In the genomic region with DNA sequence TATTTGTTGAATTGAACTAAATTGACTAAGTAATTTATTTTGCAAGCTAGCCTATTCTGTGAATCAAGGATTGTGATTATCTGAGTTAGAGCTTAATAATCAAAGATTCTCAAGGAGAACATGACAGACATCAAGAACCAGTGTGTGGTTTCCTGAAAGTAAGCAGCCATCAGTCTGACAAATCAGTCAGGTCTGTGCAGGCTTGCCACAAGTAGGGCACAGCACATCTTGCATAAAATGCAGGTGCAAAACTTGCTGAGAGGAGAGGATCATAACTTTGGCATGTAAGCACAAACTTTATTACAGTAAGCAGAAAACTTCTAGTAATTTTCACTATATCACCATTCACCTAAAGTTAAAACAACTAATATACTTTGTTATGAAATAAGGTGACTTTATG, we compare ENCODE assay signal across 14 cellular contexts. TPM values are rescaled to one million over a fixed set of nuclear protein-coding genes. Genes with fewer than 3 reads are reported as not detected.
DNase-seq lines count a peak whose midpoint lies in the region; ATAC-seq lines count a peak whose summit lies in the region.
"Had no signal": no experiment of that assay in that cellular context is flagged by ENCODE, and none has a peak within 500 bp of the region (broad histone marks: within the 10 kb centered on the region; RNA-seq: fewer than 3 reads in every experiment).

No MANE protein-coding gene starts in this region.

- H3K27me3 Mint-ChIP-seq in activated CD4-positive, alpha-beta T cell treated with anti-CD3 and anti-CD28 coated beads, Interleukin-2, amount 10 ng/mL, durations not matched to agents 7 days and 5 days = no peaks in the 10 kb centered on the region
- H3K27me3 Mint-ChIP-seq in T-cell = no peaks in the 10 kb centered on the region
- H3K27me3 Mint-ChIP-seq in effector memory CD8-positive, alpha-beta T cell = no peaks in the 10 kb centered on the region

- in situ Hi-C loops in ACHN (cut with HindIII; ENCODE audit: low pct_ligation_motif_present, low pct_unique_long_range_greater_than_20kb, low sequenced_read_pairs) = no loop called here

- H3K36me3 Mint-ChIP-seq in activated CD4-positive, alpha-beta T cell treated with anti-CD3 and anti-CD28 coated beads, Interleukin-2, amount 10 ng/mL, durations not matched to agents 7 days and 5 days (ENCODE audit: low read depth) = no peaks in the 10 kb centered on the region
- no peaks in the 10 kb centered on the region for H3K36me3 Mint-ChIP-seq in T-cell
- peaks cover 7% of the 10 kb centered on the region for H3K36me3 Mint-ChIP-seq in effector memory CD8-positive, alpha-beta T cell (ENCODE audit: insufficient read depth)

- peak; percentile 95 to 98 (median 95) for ATAC-seq in T-cell (replicated peaks in 1 of 4)
- peak; percentile 98 for ATAC-seq in effector memory CD8-positive, alpha-beta T cell (replicated peaks)

- peak; percentile 48 for DNase-seq in activated CD4-positive, alpha-beta T cell treated with anti-CD3 and anti-CD28 coated beads, Interleukin-2, amount 10 ng/mL, durations not matched to agents 7 days and 5 days
- DNase-seq in activated CD4-positive, alpha-beta T cell treated with anti-CD3 and anti-CD28 coated beads, Interleukin-2, amount 50 U/mL, for 48 hours = no peak
- DNase-seq in ELR (ENCODE audit: low read depth) (peak; percentile 22), T-cell (peak in 24 of 34 experiments; percentile 8 to 51 (median 20)), NCI-H1092 treated with DMSO at 0.1 percent for 48 hours (lab: John Stamatoyannopoulos, UW) (no peak), ACHN (no peak), caudate nucleus (lab: John Stamatoyannopoulos, UW) (no peak)
- peak in 2 of 3 experiments; percentile 19 for DNase-seq in effector memory CD8-positive, alpha-beta T cell
- DNase-seq: Caco-2, islet precursor cell, NCI-H2029, NCI-H774, SIG-M5, small intestine had no signal

- POLR2A ChIA-PET in activated CD4-positive, alpha-beta T cell treated with anti-CD3 and anti-CD28 coated beads, Interleukin-2, amount 10 ng/mL, durations not matched to agents 7 days and 5 days (lab: Charles Lee) = interaction anchor here (0.7 kb wide), 1 partner anchor 14 kb away, joined by 3 read pairs; no protein-coding TSS in a partner anchor
- POLR2A ChIA-PET in T-cell (lab: Charles Lee) = no interaction called here

- peaks cover 6% of the 10 kb centered on the region for H3K9me3 Mint-ChIP-seq in activated CD4-positive, alpha-beta T cell treated with anti-CD3 and anti-CD28 coated beads, Interleukin-2, amount 10 ng/mL, durations not matched to agents 7 days and 5 days
- H3K9me3 Mint-ChIP-seq in T-cell = no peaks in the 10 kb centered on the region
- no peaks in the 10 kb centered on the region for H3K9me3 Mint-ChIP-seq in effector memory CD8-positive, alpha-beta T cell

- H3K27ac Mint-ChIP-seq in activated CD4-positive, alpha-beta T cell treated with anti-CD3 and anti-CD28 coated beads, Interleukin-2, amount 10 ng/mL, durations not matched to agents 7 days and 5 days = peak overlapping the region; percentile 66
- H3K27ac Mint-ChIP-seq in T-cell = peak overlapping the region; percentile 74 to 76
- H3K27ac Mint-ChIP-seq in effector memory CD8-positive, alpha-beta T cell = peak overlapping the region in 1 of 2 donors; percentile 3

- CTCF ChIA-PET in activated CD4-positive, alpha-beta T cell treated with anti-CD3 and anti-CD28 coated beads, Interleukin-2, amount 10 ng/mL, durations not matched to agents 7 days and 5 days (lab: Charles Lee) = interaction anchor here (0.7 to 1.2 kb wide), 3 partner anchors 11 to 14 kb away, joined by 3 to 4 read pairs (median 3); no protein-coding TSS in a partner anchor
- CTCF ChIA-PET in T-cell (lab: Charles Lee) = interaction anchor here (0.7 to 1.0 kb wide), 2 partner anchors 20 to 68 kb away, joined by 3 to 4 read pairs; no protein-coding TSS in a partner anchor

- no peak overlapping the region for H3K27ac ChIP-seq in caudate nucleus (ENCODE audit: low read depth, low read length)

- H3K4me1 Mint-ChIP-seq in activated CD4-positive, alpha-beta T cell treated with anti-CD3 and anti-CD28 coated beads, Interleukin-2, amount 10 ng/mL, durations not matched to agents 7 days and 5 days = peaks cover 38% of the 10 kb centered on the region
- H3K4me1 Mint-ChIP-seq in T-cell = peaks cover 35 to 44% (median 43%) of the 10 kb centered on the region in 3 donors
- peaks cover 11 to 13% of the 10 kb centered on the region in 2 donors for H3K4me1 Mint-ChIP-seq in effector memory CD8-positive, alpha-beta T cell (ENCODE audit: low read depth in 2 of 2)

- no peak overlapping the region for H3K4me3 Mint-ChIP-seq in activated CD4-positive, alpha-beta T cell treated with anti-CD3 and anti-CD28 coated beads, Interleukin-2, amount 10 ng/mL, durations not matched to agents 7 days and 5 days
- H3K4me3 Mint-ChIP-seq in T-cell = peak overlapping the region in 1 of 3 donors; percentile 19
- no peak overlapping the region for H3K4me3 Mint-ChIP-seq in effector memory CD8-positive, alpha-beta T cell

RNA-seq across cellular contexts. Expression of a gene that starts 22.5 kb away (rescaled TPM):
- total RNA-seq in activated CD4-positive, alpha-beta T cell treated with anti-CD3 and anti-CD28 coated beads, Interleukin-2, amount 10 ng/mL, durations not matched to agents 7 days and 5 days = 1 to 10 TPM; 1.2 to 1.5 TPM
- 1 to 10 TPM; 1.4 to 3.4 (median 2.0) TPM for total RNA-seq in T-cell

Comparison
In these comparisons a context has a peak if more than half of its experiments do, and no peak if none do; other contexts are left out.
1. DNase-seq: peak in activated CD4-positive, alpha-beta T cell treated with anti-CD3 and anti-CD28 coated beads, Interleukin-2, amount 10 ng/mL, durations not matched to agents 7 days and 5 days (single experiment), ELR (single experiment), T-cell (24 of 34) and effector memory CD8-positive, alpha-beta T cell (2 of 3); none in activated CD4-positive, alpha-beta T cell treated with anti-CD3 and anti-CD28 coated beads, Interleukin-2, amount 50 U/mL, for 48 hours (0 of 2), NCI-H1092 treated with DMSO at 0.1 percent for 48 hours (single experiment), ACHN (single experiment) and caudate nucleus (0 of 61).